Comparison of ENCODE assay signal across 13 cellular contexts in the genomic region with DNA sequence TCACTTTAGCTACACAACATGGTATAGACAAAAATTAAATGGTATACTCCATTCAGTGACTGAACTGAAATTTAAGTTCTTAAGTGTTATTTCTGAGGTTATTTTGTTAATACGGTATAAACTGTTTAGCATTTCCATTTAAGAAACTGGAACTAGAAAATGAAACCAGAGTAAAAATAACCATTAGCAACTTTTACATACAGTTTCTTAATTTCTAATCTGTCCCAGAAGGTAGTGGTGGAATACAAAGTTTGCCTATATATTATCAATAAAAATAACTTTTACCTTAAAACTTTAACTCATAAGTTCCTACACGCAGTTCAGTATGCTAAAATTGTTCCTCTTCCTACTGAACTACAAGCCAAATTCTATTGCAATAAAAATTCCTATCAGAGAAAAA. TPM values are rescaled to one million over a fixed set of nuclear protein-coding genes. Genes with fewer than 3 reads are reported as not detected.
DNase-seq lines count a peak whose midpoint lies in the region; ATAC-seq and TF ChIP-seq lines count a peak whose summit lies in the region.
"Had no signal": no experiment of that assay in that cellular context is flagged by ENCODE, and none has a peak within 500 bp of the region (broad histone marks: within the 10 kb centered on the region; RNA-seq: fewer than 3 reads in every experiment).

No MANE protein-coding gene starts in this region.

- H3K27me3 ChIP-seq in fibroblast of lung (ENCODE audit: control insufficient read depth, insufficient read depth, low read length): no peaks in the 10 kb centered on the region
- H3K27me3 ChIP-seq in tibial nerve: no peaks in the 10 kb centered on the region
- no peaks in the 10 kb centered on the region for H3K27me3 ChIP-seq in foreskin keratinocyte
- H3K27me3 ChIP-seq in body of pancreas: no peaks in the 10 kb centered on the region
- H3K27me3 ChIP-seq: thyroid gland had no signal

- H3K36me3 ChIP-seq in fibroblast of lung (ENCODE audit: control insufficient read depth, insufficient read depth, low read length) (no peaks in the 10 kb centered on the region), tibial nerve (peaks cover 0 to 26% (median 0%) of the 10 kb centered on the region in 3 donors), body of pancreas (replicated peaks in 1 of 2; ENCODE audit: insufficient read depth in 1 of 2, low read depth in 2 of 2) (no peaks in the 10 kb centered on the region)

- intact Hi-C loops in body of pancreas (cut with DNase I): no loop called here

- ATAC-seq in GM18498 (IDR thresholded peaks at IDR 0.05; ENCODE audit: unreplicated experiment): peak; percentile 48
- ATAC-seq in GM21390 (IDR thresholded peaks at IDR 0.05; ENCODE audit: unreplicated experiment): peak; percentile 52
- peak; percentile 54 for ATAC-seq in HG03442 (IDR thresholded peaks at IDR 0.05; ENCODE audit: unreplicated experiment)
- ATAC-seq in foreskin keratinocyte: no peak
- ATAC-seq in body of pancreas: no peak
- ATAC-seq: activated CD8-positive, alpha-beta memory T cell treated with anti-CD3 and anti-CD28 coated beads, Interleukin-2, amount 10 ng/mL, durations not matched to agents 7 days and 5 days had no signal

- H3K27ac ChIP-seq in fibroblast of lung (ENCODE audit: insufficient read depth, low read length) (no peak overlapping the region), tibial nerve (peak overlapping the region in 2 of 4 donors; percentile 1 to 43), foreskin keratinocyte (no peak overlapping the region), body of pancreas (peak overlapping the region in 1 of 4 donors; percentile 8)
- H3K27ac ChIP-seq: thyroid gland had no signal

- H3K79me2 ChIP-seq in fibroblast of lung (ENCODE audit: control insufficient read depth, insufficient read depth, low read length): peaks cover 82% of the 10 kb centered on the region

- H3K9ac ChIP-seq in fibroblast of lung (ENCODE audit: insufficient read depth, low read length): no peak overlapping the region

- H3K4me2 ChIP-seq in fibroblast of lung (ENCODE audit: extremely low read depth, insufficient read depth, low read length): peak overlapping the region; percentile 13

- H3K9me3 ChIP-seq in fibroblast of lung (ENCODE audit: control insufficient read depth, insufficient read depth, low read depth, low read length) (no peaks in the 10 kb centered on the region), tibial nerve (no peaks in the 10 kb centered on the region), body of pancreas (no peaks in the 10 kb centered on the region)
- H3K9me3 ChIP-seq: mucosa of descending colon, thyroid gland had no signal

- no peaks in the 10 kb centered on the region for H4K20me1 ChIP-seq in fibroblast of lung (ENCODE audit: control insufficient read depth, extremely low read depth, insufficient read depth, low read length)

- TF ChIP-seq POLR2A in tibial nerve (IDR thresholded peaks at IDR 0.05) (no peak), body of pancreas (IDR thresholded peaks at IDR 0.05) (no peak)

- H3K4me3 ChIP-seq in fibroblast of lung (replicated peaks in 1 of 4; ENCODE audit: control extremely low read depth in 1 of 4, insufficient read depth in 1 of 4, low read depth in 3 of 4, low read length in 4 of 4) (no peak overlapping the region), tibial nerve (no peak overlapping the region), body of pancreas (no peak overlapping the region)
- H3K4me3 ChIP-seq: mucosa of descending colon, thyroid gland had no signal

- TF ChIP-seq EP300 in tibial nerve (IDR thresholded peaks at IDR 0.05): no peak

- no peak overlapping the region for H2AFZ ChIP-seq in fibroblast of lung (ENCODE audit: low read length)

- no peaks in the 10 kb centered on the region for H3K4me1 ChIP-seq in fibroblast of lung (ENCODE audit: control insufficient read depth, extremely low read depth, insufficient read depth, low read length)
- peaks cover 0 to 74% (median 36%) of the 10 kb centered on the region in 4 donors for H3K4me1 ChIP-seq in tibial nerve
- no peaks in the 10 kb centered on the region for H3K4me1 ChIP-seq in foreskin keratinocyte
- H3K4me1 ChIP-seq in body of pancreas: peaks cover 54% of the 10 kb centered on the region

- TF ChIP-seq CTCF in fibroblast of lung (conservative IDR thresholded peaks at IDR 0.05 in 1 of 2, IDR thresholded peaks at IDR 0.05 in 1 of 2; ENCODE audit: low read depth in 1 of 2, low read length in 2 of 2) (no peak), tibial nerve (IDR thresholded peaks at IDR 0.05) (no peak), foreskin keratinocyte (conservative IDR thresholded peaks at IDR 0.05) (no peak), body of pancreas (IDR thresholded peaks at IDR 0.05) (no peak)

- WGBS in tibial nerve, 2 donors: 51 to 54% methylated on average over 2 of the region's 2 CpGs
- 65 to 68% methylated on average over 2 of the region's 2 CpGs for WGBS in body of pancreas, 2 donors

- DNase-seq in fibroblast of lung (ENCODE audit: low read depth in 2 of 2) (no peak), tibial nerve (ENCODE audit: low spot score in 2 of 2) (no peak), foreskin keratinocyte (no peak), body of pancreas (no peak)
- no peak for DNase-seq in activated CD4-positive, alpha-beta T cell treated with anti-CD3 and anti-CD28 coated beads for 1 hour
- DNase-seq: activated CD8-positive, alpha-beta memory T cell treated with anti-CD3 and anti-CD28 coated beads, Interleukin-2, amount 10 ng/mL, durations not matched to agents 7 days and 5 days; H7; mucosa of descending colon; NCI-H1436; thyroid gland had no signal

RNA-seq across cellular contexts. Expression of a gene that starts 10.3 kb away (rescaled TPM):
- 71.7 and 81.4 TPM in 2 replicates for total RNA-seq in fibroblast of lung
- polyA plus RNA-seq in fibroblast of lung: 79.2 and 103 TPM in 2 replicates
- polyA plus RNA-seq in fibroblast of lung (2012): 54.2 and 68.9 TPM in 2 replicates
- polyA minus RNA-seq in fibroblast of lung (ENCODE audit: low replicate concordance): 36.1 and 40.2 TPM in 2 replicates
- 100 to 1,000 TPM in 2 of 4 donors, 10 to 100 TPM in 2; 90.6 to 115 (median 102) TPM for total RNA-seq in tibial nerve
- total RNA-seq in foreskin keratinocyte: 41.6 and 45.4 TPM in 2 replicates
- polyA plus RNA-seq in foreskin keratinocyte: 20.4 and 25.4 TPM in 2 replicates
- 10 to 100 TPM; 74.2 to 78.4 TPM for total RNA-seq in body of pancreas

Comparison
In these comparisons a context has a peak if more than half of its experiments do, and no peak if none do; other contexts are left out.
1. ATAC-seq: peak in GM18498 (single experiment), GM21390 (single experiment) and HG03442 (single experiment); none in foreskin keratinocyte (single experiment) and body of pancreas (single experiment).